ENCODE assay signal across 32 cellular contexts in genomic region chr1:24288479-24288878, GRCh38. TPM values are rescaled to one million over a fixed set of nuclear protein-coding genes. Genes with fewer than 3 reads are reported as not detected.
"Had no signal": no experiment of that assay in that cellular context is flagged by ENCODE, and none has a peak within 500 bp of the region (broad histone marks: within the 10 kb centered on the region; RNA-seq: fewer than 3 reads in every experiment).

No MANE protein-coding gene starts in this region.

- H3K27me3 ChIP-seq: body of pancreas, colonic mucosa, gastrocnemius medialis had no signal

- H3K27ac ChIP-seq: body of pancreas, colonic mucosa, epithelial cell of prostate, gastrocnemius medialis, heart left ventricle, WERI-Rb-1 had no signal

- H3K36me3 Mint-ChIP-seq: activated naive CD8-positive, alpha-beta T cell had no signal

- H3K36me3 ChIP-seq: colonic mucosa, gastrocnemius medialis, heart left ventricle, WERI-Rb-1 had no signal

- H3K4me3 ChIP-seq: body of pancreas, colonic mucosa, gastrocnemius medialis, heart left ventricle had no signal

- H3K27me3 Mint-ChIP-seq: activated naive CD8-positive, alpha-beta T cell had no signal

- H3K27ac Mint-ChIP-seq: activated B cell treated with CpG ODN at 0.5 μM for 24 hours; activated CD8-positive, alpha-beta T cell treated with anti-CD3 and anti-CD28 coated beads for 36 hours; activated naive CD8-positive, alpha-beta T cell; activated T-helper 17 cell treated with anti-CD3 and anti-CD28 coated beads, Interleukin-2, amount 50 U/mL, for 72 hours; T-helper 17 cell; T-helper 2 cell treated with Interferon-gamma antibody and Interleukin-4, amounts not matched to agents 5 μg/mL and 100 μg/mL, for 36 hours had no signal

- H3K4me3 Mint-ChIP-seq: activated B cell treated with CpG ODN at 0.5 μM for 24 hours; activated CD8-positive, alpha-beta T cell treated with anti-CD3 and anti-CD28 coated beads for 36 hours; activated naive CD8-positive, alpha-beta T cell; activated T-cell treated with anti-CD3 and anti-CD28 coated beads, Interleukin-2, amount 50 U/mL, for 4 hours; activated T-helper 17 cell treated with anti-CD3 and anti-CD28 coated beads, Interleukin-2, amount 50 U/mL, for 72 hours; T-helper 17 cell; T-helper 2 cell treated with Interferon-gamma antibody and Interleukin-4, amounts not matched to agents 5 μg/mL and 100 μg/mL, for 36 hours had no signal

- H3K4me1 Mint-ChIP-seq: activated B cell treated with CpG ODN at 0.5 μM for 24 hours; activated T-helper 17 cell treated with anti-CD3 and anti-CD28 coated beads, Interleukin-2, amount 50 U/mL, for 72 hours; T-helper 17 cell had no signal

- H3K9me3 Mint-ChIP-seq: activated B cell treated with CpG ODN at 0.5 μM for 24 hours; activated CD8-positive, alpha-beta T cell treated with anti-CD3 and anti-CD28 coated beads for 36 hours; activated T-cell treated with anti-CD3 and anti-CD28 coated beads, Interleukin-2, amount 50 U/mL, for 4 hours; activated T-helper 17 cell treated with anti-CD3 and anti-CD28 coated beads, Interleukin-2, amount 50 U/mL, for 72 hours; T-helper 2 cell treated with Interferon-gamma antibody and Interleukin-4, amounts not matched to agents 5 μg/mL and 100 μg/mL, for 36 hours had no signal

- ATAC-seq: activated CD4-positive, CD25-positive, alpha-beta regulatory T cell treated with anti-CD3 and anti-CD28 coated beads, Interleukin-2, amount 50 U/mL, for 24 hours; activated CD8-positive, alpha-beta T cell treated with anti-CD3 and anti-CD28 coated beads for 36 hours; activated T-cell treated with anti-CD3 and anti-CD28 coated beads, Interleukin-2, amount 50 U/mL, for 4 hours; activated T-helper 17 cell treated with anti-CD3 and anti-CD28 coated beads, Interleukin-2, amount 50 U/mL, for 72 hours; body of pancreas; gastrocnemius medialis; heart left ventricle; T-helper 17 cell had no signal

- H3K9me3 ChIP-seq: body of pancreas, colonic mucosa, gastrocnemius medialis, heart left ventricle had no signal

- DNase-seq: activated B cell treated with CpG ODN at 0.5 μM for 24 hours; activated CD4-positive, alpha-beta T cell treated with anti-CD3 and anti-CD28 coated beads for 48 hours; activated CD4-positive, alpha-beta T cell treated with anti-CD3 and anti-CD28 coated beads, Interleukin-2, amount 50 U/mL, for 1 hour; activated CD4-positive, alpha-beta T cell treated with anti-CD3 and anti-CD28 coated beads, Interleukin-2, amount 50 U/mL, for 48 hours; activated CD8-positive, alpha-beta memory T cell treated with anti-CD3 and anti-CD28 coated beads for 24 hours; activated CD8-positive, alpha-beta T cell treated with anti-CD3 and anti-CD28 coated beads for 36 hours; activated effector memory CD4-positive, alpha-beta T cell treated with Interleukin-2 at 50 U/mL for 16 hours; activated gamma-delta T cell treated with Interleukin-2 at 50 U/mL for 16 hours; activated naive CD4-positive, alpha-beta T cell treated with anti-CD3 and anti-CD28 coated beads, Interleukin-2, amount 50 U/mL, for 16 hours; activated naive CD4-positive, alpha-beta T cell treated with Interleukin-2 at 50 U/mL for 16 hours; activated T-cell treated with anti-CD3 and anti-CD28 coated beads, Interleukin-2, amount 50 U/mL, for 4 hours; amygdala; aorta; body of pancreas; caudate nucleus; colonic mucosa; effector CD8-positive, alpha-beta T cell; foreskin fibroblast; gastrocnemius medialis; glutamatergic neuron; heart left ventricle; T-helper 1 cell; T-helper 17 cell; T1000; WERI-Rb-1 had no signal

RNA-seq across cellular contexts. Expression of gene GRHL3, which starts 30.7 kb away (rescaled TPM):
- total RNA-seq: activated CD8-positive, alpha-beta T cell treated with anti-CD3 and anti-CD28 coated beads for 36 hours; activated T-cell treated with anti-CD3 and anti-CD28 coated beads, Interleukin-2, amount 50 U/mL, for 4 hours; activated T-helper 17 cell treated with anti-CD3 and anti-CD28 coated beads, Interleukin-2, amount 50 U/mL, for 72 hours; aorta; body of pancreas; dermis microvascular lymphatic vessel endothelial cell; endothelial cell of umbilical vein; gastrocnemius medialis; T-helper 17 cell had no signal
- polyA plus RNA-seq: endothelial cell of umbilical vein had no signal
